7 cellular contexts compared by ENCODE assay signal in the genomic region with DNA sequence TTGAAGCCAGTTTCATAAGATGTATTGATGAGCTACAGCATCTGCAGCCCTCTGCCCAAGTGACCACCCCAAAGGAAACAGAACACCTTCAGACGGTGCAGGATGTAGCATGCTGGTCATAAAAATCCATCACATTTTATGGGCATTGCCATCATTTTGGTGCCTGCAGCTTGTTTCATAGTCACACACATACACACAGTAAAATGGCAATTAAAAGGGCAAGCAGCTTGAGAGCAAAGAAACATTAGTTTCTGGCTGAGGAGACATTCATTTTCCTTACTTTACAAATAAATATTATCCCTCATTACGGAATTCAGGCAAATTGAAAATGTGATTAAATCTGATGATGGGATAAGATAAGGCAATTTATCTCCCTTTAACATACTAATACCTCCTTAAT.
"Had no signal": no experiment of that assay in that cellular context is flagged by ENCODE, and none has a peak within 500 bp of the region (broad histone marks: within the 10 kb centered on the region; RNA-seq: fewer than 3 reads in every experiment).

No MANE protein-coding gene starts in this region.

- H3K27ac ChIP-seq: HL-60, KMS-11 had no signal

- ATAC-seq: HepG2, K562 had no signal

- H3K4me3 ChIP-seq: K562 had no signal

- DNase-seq: IMR-90, KBM-7, KG1 had no signal
